17 cellular contexts compared by ENCODE assay signal in genomic region chr1:244391761-244392160, GRCh38. TPM values are rescaled to one million over a fixed set of nuclear protein-coding genes. Genes with fewer than 3 reads are reported as not detected.
DNase-seq lines count a peak whose midpoint lies in the region; ATAC-seq and TF ChIP-seq lines count a peak whose summit lies in the region.
"Had no signal": no experiment of that assay in that cellular context is flagged by ENCODE, and none has a peak within 500 bp of the region (broad histone marks: within the 10 kb centered on the region; RNA-seq: fewer than 3 reads in every experiment).

No MANE protein-coding gene starts in this region.

- ATAC-seq in HG03565 (IDR thresholded peaks at IDR 0.05; ENCODE audit: unreplicated experiment) = no peak
- ATAC-seq: naive thymus-derived CD8-positive, alpha-beta T cell; psoas muscle had no signal

- H3K4me1 Mint-ChIP-seq in osteocyte (ENCODE audit: unreplicated experiment) = no peaks in the 10 kb centered on the region

- no peak overlapping the region for H3K4me3 Mint-ChIP-seq in osteocyte (ENCODE audit: unreplicated experiment)
- H3K4me3 Mint-ChIP-seq: naive thymus-derived CD8-positive, alpha-beta T cell had no signal

- POLR2A ChIA-PET in RWPE1 (lab: Yijun Ruan, JAX; ENCODE audit: low non-redundant PET) = no interaction called here

- WGBS in GM23248 (ENCODE audit: low coverage in 1 of 2, low lambda C conversion rate in 2 of 2, missing lambda C conversion rate in 2 of 2), 2 experiments = 97 to 100% methylated on average over 5 of the region's 5 CpGs

- no peaks in the 10 kb centered on the region for H3K27me3 ChIP-seq in GM23248 (replicated peaks; ENCODE audit: insufficient read depth)
- H3K27me3 ChIP-seq: brain microvascular endothelial cell, upper lobe of left lung had no signal

- H3K9me3 ChIP-seq in GM23248 (ENCODE audit: low read depth) = no peaks in the 10 kb centered on the region
- H3K9me3 ChIP-seq: psoas muscle, upper lobe of left lung had no signal

- no peak overlapping the region for H3K4me2 ChIP-seq in GM23248 (ENCODE audit: unreplicated experiment)

- H3K9me2 ChIP-seq in GM23248 (ENCODE audit: insufficient read depth) = no peaks in the 10 kb centered on the region

- H4K20me1 ChIP-seq in GM23248 (ENCODE audit: insufficient read depth) = no peaks in the 10 kb centered on the region

- H3K27me3 Mint-ChIP-seq in osteocyte (ENCODE audit: unreplicated experiment) = no peaks in the 10 kb centered on the region
- H3K27me3 Mint-ChIP-seq: naive thymus-derived CD8-positive, alpha-beta T cell had no signal

- in situ Hi-C loops in GM23248 (cut with MboI) = no loop called here

- no peaks in the 10 kb centered on the region for H3K36me3 Mint-ChIP-seq in osteocyte (ENCODE audit: unreplicated experiment)

- TF ChIP-seq CTCF in RWPE1 (conservative IDR thresholded peaks at IDR 0.05; ENCODE audit: low read depth) (no peak), foreskin fibroblast (IDR thresholded peaks at IDR 0.05; ENCODE audit: low read depth, low read length) (no peak), osteocyte (IDR thresholded peaks at IDR 0.05) (no peak)

- H3K9me3 Mint-ChIP-seq in osteocyte (ENCODE audit: unreplicated experiment) = no peaks in the 10 kb centered on the region

- peak; percentile 30 for DNase-seq in GM23248
- peak; percentile 30 for DNase-seq in RWPE1 (ENCODE audit: low spot score)
- DNase-seq in foreskin fibroblast = peak; percentile 33 to 56
- DNase-seq in osteocyte (ENCODE audit: extremely low spot score, unreplicated experiment) = peak; percentile 48
- DNase-seq in activated CD4-positive, alpha-beta T cell treated with anti-CD3 and anti-CD28 coated beads for 4 hours = no peak
- DNase-seq in cerebellar nuclear complex (lab: John Stamatoyannopoulos, UW) = no peak
- no peak for DNase-seq in SIG-M5 treated with dmso at 0.1 percent for 504 hours (lab: John Stamatoyannopoulos, UW; ENCODE audit: unreplicated experiment)
- DNase-seq: activated naive CD4-positive, alpha-beta T cell treated with Interleukin-2 at 50 U/mL for 16 hours; brain microvascular endothelial cell; DMS 273 treated with DMSO at 0.1 percent for 48 hours; naive thymus-derived CD8-positive, alpha-beta T cell; psoas muscle; Right ventricle myocardium superior; stimulated activated naive CD4-positive, alpha-beta T cell treated with Interleukin-2 at 50 U/mL for 16 hours; upper lobe of left lung had no signal

- no peaks in the 10 kb centered on the region for H3F3A ChIP-seq in GM23248 (ENCODE audit: insufficient read depth)

- H3K27ac Mint-ChIP-seq in osteocyte (ENCODE audit: unreplicated experiment) = no peak overlapping the region
- H3K27ac Mint-ChIP-seq: naive thymus-derived CD8-positive, alpha-beta T cell had no signal

- no peak overlapping the region for H3K27ac ChIP-seq in GM23248
- no peak overlapping the region for H3K27ac ChIP-seq in RWPE1
- H3K27ac ChIP-seq: brain microvascular endothelial cell, psoas muscle, upper lobe of left lung had no signal

- no peak overlapping the region for H3K9ac ChIP-seq in GM23248

- H3K4me3 ChIP-seq in GM23248 = no peak overlapping the region
- H3K4me3 ChIP-seq in foreskin fibroblast (ENCODE audit: low read depth in 1 of 2, low read length in 2 of 2) = no peak overlapping the region
- H3K4me3 ChIP-seq: lung, psoas muscle, upper lobe of left lung had no signal

- CTCF ChIA-PET in RWPE1 (lab: Yijun Ruan, JAX) = no interaction called here

- no peaks in the 10 kb centered on the region for H3K4me1 ChIP-seq in GM23248 (ENCODE audit: insufficient read depth)
- H3K4me1 ChIP-seq: psoas muscle, upper lobe of left lung had no signal

- no peaks in the 10 kb centered on the region for H3K36me3 ChIP-seq in GM23248 (ENCODE audit: low read depth)
- H3K36me3 ChIP-seq: brain microvascular endothelial cell, upper lobe of left lung had no signal

- no peak overlapping the region for H2AFZ ChIP-seq in GM23248

- no peaks in the 10 kb centered on the region for H3K79me2 ChIP-seq in GM23248 (ENCODE audit: insufficient read depth)

RNA-seq across cellular contexts. Expression of gene ADSS2, which starts 59.9 kb away (rescaled TPM):
- total RNA-seq in GM23248 (2014; rRNA removed; shearing (Covaris generic)) = 48.7 and 55.0 TPM in 2 replicates
- polyA plus RNA-seq in GM23248 (2016; fragmentation: Nextera tagmentation; extraction: Ambion mirVana) = 38.8 and 41.5 TPM in 2 replicates
- total RNA-seq in osteocyte = 69.8 and 70.7 TPM in 2 replicates

Comparison
In these comparisons a context has a peak if more than half of its experiments do, and no peak if none do; other contexts are left out.
1. DNase-seq: peak in GM23248 (single experiment), RWPE1 (single experiment), foreskin fibroblast (2 of 2) and osteocyte (single experiment); none in activated CD4-positive, alpha-beta T cell treated with anti-CD3 and anti-CD28 coated beads for 4 hours (0 of 2), cerebellar nuclear complex (0 of 2) and SIG-M5 treated with dmso at 0.1 percent for 504 hours (single experiment).